In the genomic region with DNA sequence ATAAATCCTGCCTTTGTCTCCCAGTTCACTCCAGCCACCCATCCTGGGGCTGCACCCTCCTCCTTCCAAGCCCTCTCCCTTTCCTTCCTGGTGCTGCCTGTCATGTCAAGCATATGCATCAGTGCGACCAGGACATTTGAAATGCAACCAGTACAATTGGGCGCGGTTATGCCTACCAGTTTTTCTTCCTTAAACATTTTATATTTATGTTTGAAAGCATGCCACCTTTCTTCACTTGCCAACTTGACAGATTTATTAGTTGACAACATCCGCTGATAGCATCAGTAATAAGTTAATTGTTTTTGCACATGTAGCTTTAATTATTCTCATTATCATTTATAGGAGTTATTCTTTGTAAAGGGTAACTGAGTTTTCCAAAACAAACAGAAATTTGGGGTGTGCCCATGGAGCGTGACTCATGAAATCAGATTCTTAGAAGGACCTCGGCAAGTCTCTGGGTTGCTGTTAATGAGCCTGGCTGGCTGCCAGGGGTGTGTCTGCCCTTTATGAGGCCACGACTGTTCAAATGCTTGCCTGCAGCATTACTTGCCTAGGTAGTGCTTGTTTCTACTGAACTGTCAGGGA, we compare ENCODE assay signal across 1 cellular context.
TF ChIP-seq lines count a peak whose summit lies in the region.

No MANE protein-coding gene starts in this region.

TF ChIP-seq in K562, 482 proteins besides CTCF, POLR2A, EP300 and RAD21 (continues in another document):
- TF ChIP-seq DACH1 (IDR thresholded peaks at IDR 0.05; ENCODE audit: partially characterized antibody), result peak; percentile 62
- TF ChIP-seq TAL1 (IDR thresholded peaks at IDR 0.05), result no peak
- no peak for TF ChIP-seq ZNF778 (CRISPR knock-in tag; IDR thresholded peaks at IDR 0.05)
- no peak for TF ChIP-seq TCF15 (CRISPR knock-in tag; IDR thresholded peaks at IDR 0.05)
- TF ChIP-seq SMARCE1 (IDR thresholded peaks at IDR 0.05), result peak; percentile 61; the same call in 1 of the 2 replicates
- TF ChIP-seq BRCA1 (IDR thresholded peaks at IDR 0.05), result no peak
- TF ChIP-seq BRCA1 (CRISPR knock-in tag; IDR thresholded peaks at IDR 0.05), result no peak
- peak; percentile 50; the same call in 1 of the 2 replicates for TF ChIP-seq NFIX (CRISPR knock-in tag; IDR thresholded peaks at IDR 0.05; ENCODE audit: low read depth)
- TF ChIP-seq ZNF316 (IDR thresholded peaks at IDR 0.05), result peak; percentile 74
- TF ChIP-seq, protein P1, sequence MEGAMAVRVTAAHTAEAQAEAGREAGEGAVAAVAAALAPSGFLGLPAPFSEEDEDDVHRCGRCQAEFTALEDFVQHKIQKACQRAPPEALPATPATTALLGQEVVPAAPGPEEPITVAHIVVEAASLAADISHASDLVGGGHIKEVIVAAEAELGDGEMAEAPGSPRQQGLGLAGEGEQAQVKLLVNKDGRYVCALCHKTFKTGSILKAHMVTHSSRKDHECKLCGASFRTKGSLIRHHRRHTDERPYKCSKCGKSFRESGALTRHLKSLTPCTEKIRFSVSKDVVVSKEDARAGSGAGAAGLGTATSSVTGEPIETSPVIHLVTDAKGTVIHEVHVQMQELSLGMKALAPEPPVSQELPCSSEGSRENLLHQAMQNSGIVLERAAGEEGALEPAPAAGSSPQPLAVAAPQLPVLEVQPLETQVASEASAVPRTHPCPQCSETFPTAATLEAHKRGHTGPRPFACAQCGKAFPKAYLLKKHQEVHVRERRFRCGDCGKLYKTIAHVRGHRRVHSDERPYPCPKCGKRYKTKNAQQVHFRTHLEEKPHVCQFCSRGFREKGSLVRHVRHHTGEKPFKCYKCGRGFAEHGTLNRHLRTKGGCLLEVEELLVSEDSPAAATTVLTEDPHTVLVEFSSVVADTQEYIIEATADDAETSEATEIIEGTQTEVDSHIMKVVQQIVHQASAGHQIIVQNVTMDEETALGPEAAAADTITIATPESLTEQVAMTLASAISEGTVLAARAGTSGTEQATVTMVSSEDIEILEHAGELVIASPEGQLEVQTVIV (CRISPR knock-in tag; IDR thresholded peaks at IDR 0.05; ENCODE audit: borderline replicate concordance), result no peak
- TF ChIP-seq ATF1 (CRISPR knock-in tag; IDR thresholded peaks at IDR 0.05), result no peak
- TF ChIP-seq ATF1 (tag; IDR thresholded peaks at IDR 0.05), result peak; percentile 25; the same call in 1 of the 2 replicates
- peak; percentile 38; the same call in 1 of the 2 replicates for TF ChIP-seq NCOR1 (IDR thresholded peaks at IDR 0.05)
- no peak for TF ChIP-seq TEAD1 (CRISPR knock-in tag; IDR thresholded peaks at IDR 0.05)
- TF ChIP-seq L3MBTL2 (IDR thresholded peaks at IDR 0.05), result no peak
- no peak for TF ChIP-seq ZFP91 (CRISPR knock-in tag; IDR thresholded peaks at IDR 0.05)
- TF ChIP-seq FOXP1 (CRISPR knock-in tag; IDR thresholded peaks at IDR 0.05), result no peak
- peak; percentile 79 for TF ChIP-seq NFE2 (IDR thresholded peaks at IDR 0.05; ENCODE audit: low read depth)
- no peak for TF ChIP-seq ZNF175 (CRISPR knock-in tag; IDR thresholded peaks at IDR 0.05; ENCODE audit: low read depth)
- TF ChIP-seq, protein P2, sequence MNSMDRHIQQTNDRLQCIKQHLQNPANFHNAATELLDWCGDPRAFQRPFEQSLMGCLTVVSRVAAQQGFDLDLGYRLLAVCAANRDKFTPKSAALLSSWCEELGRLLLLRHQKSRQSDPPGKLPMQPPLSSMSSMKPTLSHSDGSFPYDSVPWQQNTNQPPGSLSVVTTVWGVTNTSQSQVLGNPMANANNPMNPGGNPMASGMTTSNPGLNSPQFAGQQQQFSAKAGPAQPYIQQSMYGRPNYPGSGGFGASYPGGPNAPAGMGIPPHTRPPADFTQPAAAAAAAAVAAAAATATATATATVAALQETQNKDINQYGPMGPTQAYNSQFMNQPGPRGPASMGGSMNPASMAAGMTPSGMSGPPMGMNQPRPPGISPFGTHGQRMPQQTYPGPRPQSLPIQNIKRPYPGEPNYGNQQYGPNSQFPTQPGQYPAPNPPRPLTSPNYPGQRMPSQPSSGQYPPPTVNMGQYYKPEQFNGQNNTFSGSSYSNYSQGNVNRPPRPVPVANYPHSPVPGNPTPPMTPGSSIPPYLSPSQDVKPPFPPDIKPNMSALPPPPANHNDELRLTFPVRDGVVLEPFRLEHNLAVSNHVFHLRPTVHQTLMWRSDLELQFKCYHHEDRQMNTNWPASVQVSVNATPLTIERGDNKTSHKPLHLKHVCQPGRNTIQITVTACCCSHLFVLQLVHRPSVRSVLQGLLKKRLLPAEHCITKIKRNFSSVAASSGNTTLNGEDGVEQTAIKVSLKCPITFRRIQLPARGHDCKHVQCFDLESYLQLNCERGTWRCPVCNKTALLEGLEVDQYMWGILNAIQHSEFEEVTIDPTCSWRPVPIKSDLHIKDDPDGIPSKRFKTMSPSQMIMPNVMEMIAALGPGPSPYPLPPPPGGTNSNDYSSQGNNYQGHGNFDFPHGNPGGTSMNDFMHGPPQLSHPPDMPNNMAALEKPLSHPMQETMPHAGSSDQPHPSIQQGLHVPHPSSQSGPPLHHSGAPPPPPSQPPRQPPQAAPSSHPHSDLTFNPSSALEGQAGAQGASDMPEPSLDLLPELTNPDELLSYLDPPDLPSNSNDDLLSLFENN (IDR thresholded peaks at IDR 0.05; ENCODE audit: low read depth in 2 of 2, low read length in 2 of 2), result no peak
- peak; percentile 72 for TF ChIP-seq KDM1A (IDR thresholded peaks at IDR 0.05)
- TF ChIP-seq MAFK (IDR thresholded peaks at IDR 0.05; ENCODE audit: low read length), result peak; percentile 40; the same call in 1 of the 2 replicates
- peak; percentile 93 for TF ChIP-seq MEIS2 (IDR thresholded peaks at IDR 0.05; ENCODE audit: partially characterized antibody)
- TF ChIP-seq ZNF644 (tag; IDR thresholded peaks at IDR 0.05; ENCODE audit: low read depth), result no peak
- no peak for TF ChIP-seq ETV6 (IDR thresholded peaks at IDR 0.05; ENCODE audit: borderline replicate concordance in 1 of 2, low read depth in 2 of 2, low read length in 1 of 2)
- no peak for TF ChIP-seq ETV6 (CRISPR knock-in tag; IDR thresholded peaks at IDR 0.05; ENCODE audit: borderline replicate concordance)
- no peak for TF ChIP-seq CEBPB (tag; IDR thresholded peaks at IDR 0.05)
- TF ChIP-seq BRF2 (IDR thresholded peaks at IDR 0.05; ENCODE audit: borderline replicate concordance, insufficient read depth, insufficient read length), result no peak
- TF ChIP-seq SLC30A9 (CRISPR knock-in tag; IDR thresholded peaks at IDR 0.05), result no peak
- TF ChIP-seq SMARCA4 (IDR thresholded peaks at IDR 0.05), result peak; percentile 76
- TF ChIP-seq RNF2 (IDR thresholded peaks at IDR 0.05), result 0 out of 2 replicates have a peak, but pooled peaks have one; percentile 40
- no peak for TF ChIP-seq BRD9 (IDR thresholded peaks at IDR 0.05; ENCODE audit: low read depth, partially characterized antibody)
- 0 out of 2 replicates have a peak, but pooled peaks have one; percentile 16 for TF ChIP-seq CREM (IDR thresholded peaks at IDR 0.05; ENCODE audit: low read depth)
- TF ChIP-seq, protein P3, sequence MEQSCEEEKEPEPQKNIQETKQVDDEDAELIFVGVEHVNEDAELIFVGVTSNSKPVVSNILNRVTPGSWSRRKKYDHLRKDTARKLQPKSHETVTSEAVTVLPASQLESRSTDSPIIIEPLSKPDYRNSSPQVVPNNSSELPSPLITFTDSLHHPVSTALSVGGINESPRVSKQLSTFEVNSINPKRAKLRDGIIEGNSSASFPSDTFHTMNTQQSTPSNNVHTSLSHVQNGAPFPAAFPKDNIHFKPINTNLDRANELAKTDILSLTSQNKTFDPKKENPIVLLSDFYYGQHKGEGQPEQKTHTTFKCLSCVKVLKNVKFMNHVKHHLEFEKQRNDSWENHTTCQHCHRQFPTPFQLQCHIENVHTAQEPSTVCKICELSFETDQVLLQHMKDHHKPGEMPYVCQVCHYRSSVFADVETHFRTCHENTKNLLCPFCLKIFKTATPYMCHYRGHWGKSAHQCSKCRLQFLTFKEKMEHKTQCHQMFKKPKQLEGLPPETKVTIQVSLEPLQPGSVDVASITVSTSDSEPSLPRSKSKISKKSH (CRISPR knock-in tag; IDR thresholded peaks at IDR 0.05), result no peak
- TF ChIP-seq CBFA2T3 (IDR thresholded peaks at IDR 0.05), result 0 out of 2 replicates have a peak, but pooled peaks have one; percentile 17
- no peak for TF ChIP-seq STAG1 (CRISPR knock-in tag; IDR thresholded peaks at IDR 0.05; ENCODE audit: borderline replicate concordance)
- 0 out of 2 replicates have a peak, but pooled peaks have one; percentile 14 for TF ChIP-seq CXXC5 (CRISPR knock-in tag; IDR thresholded peaks at IDR 0.05)
- TF ChIP-seq, protein P4, sequence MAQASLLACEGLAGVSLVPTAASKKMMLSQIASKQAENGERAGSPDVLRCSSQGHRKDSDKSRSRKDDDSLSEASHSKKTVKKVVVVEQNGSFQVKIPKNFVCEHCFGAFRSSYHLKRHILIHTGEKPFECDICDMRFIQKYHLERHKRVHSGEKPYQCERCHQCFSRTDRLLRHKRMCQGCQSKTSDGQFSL (CRISPR knock-in tag; IDR thresholded peaks at IDR 0.05), result no peak
- TF ChIP-seq, protein P4 (tag; IDR thresholded peaks at IDR 0.05), result no peak
- no peak for TF ChIP-seq ZNF224 (CRISPR knock-in tag; IDR thresholded peaks at IDR 0.05)
- TF ChIP-seq RCOR1 (IDR thresholded peaks at IDR 0.05; ENCODE audit: borderline replicate concordance in 1 of 2, low read depth in 2 of 2, low read length in 2 of 2), result peak in 1 of 2 experiments; percentile 85; a peak in 2 of 4 replicates
- peak; percentile 73; the same call in 1 of the 2 replicates for TF ChIP-seq KLF1 (tag; IDR thresholded peaks at IDR 0.05)
- no peak for TF ChIP-seq ZNF311 (CRISPR knock-in tag; IDR thresholded peaks at IDR 0.05)
- no peak for TF ChIP-seq ZNF609 (CRISPR knock-in tag; IDR thresholded peaks at IDR 0.05; ENCODE audit: borderline replicate concordance)
- peak; percentile 82 for TF ChIP-seq MAFG (tag; conservative IDR thresholded peaks at IDR 0.05)
- TF ChIP-seq YY1 (IDR thresholded peaks at IDR 0.05; ENCODE audit: borderline replicate concordance in 1 of 3, control insufficient read depth in 1 of 3, extremely low read depth in 1 of 3, insufficient read depth in 3 of 3, insufficient read length in 1 of 3, insufficient replicate concordance in 2 of 3, low read depth in 1 of 3, low read length in 2 of 3), result no peak
- TF ChIP-seq FOSL1 (tag; conservative IDR thresholded peaks at IDR 0.05), result peak; percentile 89
